ENCODE assay signal across 9 cellular contexts in genomic region chr6:130132286-130132701, GRCh38.
DNase-seq lines count a peak whose midpoint lies in the region; ATAC-seq and TF ChIP-seq lines count a peak whose summit lies in the region.
"Had no signal": no experiment of that assay in that cellular context is flagged by ENCODE, and none has a peak within 500 bp of the region (broad histone marks: within the 10 kb centered on the region; RNA-seq: fewer than 3 reads in every experiment).

No MANE protein-coding gene starts in this region.

- H3K27ac ChIP-seq in tibial nerve, result no peak overlapping the region

- H3K9me3 ChIP-seq in tibial nerve, result no peaks in the 10 kb centered on the region

- no peak for TF ChIP-seq POLR2A in tibial nerve (IDR thresholded peaks at IDR 0.05)

- H3K4me3 ChIP-seq in tibial nerve, result no peak overlapping the region

- WGBS in tibial nerve, 2 donors, result 60 to 62% methylated on average over 6 of the region's 6 CpGs

- ATAC-seq in GM19324 (IDR thresholded peaks at IDR 0.05; ENCODE audit: low FRiP score, unreplicated experiment) (peak; percentile 75), HG02973 (IDR thresholded peaks at IDR 0.05; ENCODE audit: unreplicated experiment) (peak; percentile 85)

- no peak for TF ChIP-seq CTCF in tibial nerve (IDR thresholded peaks at IDR 0.05)

- no peak for TF ChIP-seq EP300 in tibial nerve (IDR thresholded peaks at IDR 0.05)

- DNase-seq in activated T-cell treated with anti-CD3 and anti-CD28 coated beads for 24 hours (ENCODE audit: low read depth) (peak; percentile 33), GOT3 (lab: John Stamatoyannopoulos, UW) (no peak), tibial nerve (ENCODE audit: low spot score in 2 of 2) (no peak), NCI-H774 (lab: John Stamatoyannopoulos, UW) (no peak), SIG-M5 treated with dmso at 0.1 percent for 504 hours (lab: John Stamatoyannopoulos, UW; ENCODE audit: unreplicated experiment) (no peak)
- DNase-seq in stimulated activated CD8-positive, alpha-beta memory T cell treated with anti-CD3 and anti-CD28 coated beads, Interleukin-12 subunit alpha, Interleukin-12 subunit beta, amount 100 ng/mL, for 24 hours (ENCODE audit: extremely low read depth), result peak; percentile 10
- DNase-seq: erythroblast had no signal

- H3K27me3 ChIP-seq in tibial nerve, result no peaks in the 10 kb centered on the region

- peaks cover 0 to 25% (median 0%) of the 10 kb centered on the region in 3 donors for H3K36me3 ChIP-seq in tibial nerve

- no peaks in the 10 kb centered on the region for H3K4me1 ChIP-seq in tibial nerve

Comparison
In these comparisons a context has a peak if more than half of its experiments do, and no peak if none do; other contexts are left out.
1. DNase-seq: peak in activated T-cell treated with anti-CD3 and anti-CD28 coated beads for 24 hours (single experiment) and stimulated activated CD8-positive, alpha-beta memory T cell treated with anti-CD3 and anti-CD28 coated beads, Interleukin-12 subunit alpha, Interleukin-12 subunit beta, amount 100 ng/mL, for 24 hours (single experiment); none in GOT3 (single experiment), tibial nerve (0 of 2), NCI-H774 (single experiment) and SIG-M5 treated with dmso at 0.1 percent for 504 hours (single experiment).